23 cellular contexts compared by ENCODE assay signal in genomic region chr18:77486985-77487384, GRCh38.
"Had no signal": no experiment of that assay in that cellular context is flagged by ENCODE, and none has a peak within 500 bp of the region (broad histone marks: within the 10 kb centered on the region; RNA-seq: fewer than 3 reads in every experiment).

No MANE protein-coding gene starts in this region.

- H3K9ac ChIP-seq: parathyroid adenoma had no signal

- H3K9me3 Mint-ChIP-seq: activated CD4-positive, alpha-beta memory T cell treated with anti-CD3 and anti-CD28 coated beads, Interleukin-2, amount 10 ng/mL, durations not matched to agents 7 days and 5 days; activated naive CD8-positive, alpha-beta T cell treated with anti-CD3 and anti-CD28 coated beads, Interleukin-2, amount 10 ng/mL, durations not matched to agents 7 days and 5 days; activated T-helper 2 cell treated with anti-CD3 and anti-CD28 coated beads, Interferon-gamma antibody, Interleukin-2, Interleukin-4, amounts not matched to agents 10 μg/mL and 5 μg/mL and 100 μg/mL, durations not matched to agents 14 hours and 24 hours and 36 hours; central memory CD8-positive, alpha-beta T cell; natural killer cell treated with Interleukin-12 subunit alpha and Interleukin-12 subunit beta and Interleukin-15 and Interleukin-18, amount 100 ng/mL, for 72 hours had no signal

- H2AFZ ChIP-seq: parathyroid adenoma had no signal

- DNase-seq: activated CD4-positive, alpha-beta memory T cell treated with anti-CD3 and anti-CD28 coated beads, Interleukin-2, amount 10 ng/mL, durations not matched to agents 7 days and 5 days; activated CD4-positive, alpha-beta T cell treated with anti-CD3 and anti-CD28 coated beads for 48 hours; activated CD4-positive, CD25-positive, alpha-beta regulatory T cell; activated CD8-positive, alpha-beta memory T cell treated with anti-CD3 and anti-CD28 coated beads, Interleukin-2, amount 10 ng/mL, durations not matched to agents 7 days and 5 days; activated naive CD4-positive, alpha-beta T cell treated with Interleukin-2 at 50 U/mL for 16 hours; activated naive CD8-positive, alpha-beta T cell treated with anti-CD3 and anti-CD28 coated beads, Interleukin-2, amount 10 ng/mL, durations not matched to agents 7 days and 5 days; body of pancreas; effector memory CD4-positive, alpha-beta T cell; foreskin melanocyte; glutamatergic neuron; hypothalamus; islet precursor cell; sigmoid colon; stimulated activated naive CD4-positive, alpha-beta T cell; T1000; tibial artery had no signal

- ATAC-seq: activated CD8-positive, alpha-beta memory T cell treated with anti-CD3 and anti-CD28 coated beads, Interleukin-2, amount 10 ng/mL, durations not matched to agents 7 days and 5 days; body of pancreas; natural killer cell treated with Interleukin-12 subunit alpha and Interleukin-12 subunit beta and Interleukin-15 and Interleukin-18, amount 100 ng/mL, for 72 hours had no signal

- H3K27ac Mint-ChIP-seq: activated CD4-positive, alpha-beta memory T cell treated with anti-CD3 and anti-CD28 coated beads, Interleukin-2, amount 10 ng/mL, durations not matched to agents 7 days and 5 days; activated CD8-positive, alpha-beta memory T cell treated with anti-CD3 and anti-CD28 coated beads, Interleukin-2, amount 10 ng/mL, durations not matched to agents 7 days and 5 days; activated naive CD8-positive, alpha-beta T cell treated with anti-CD3 and anti-CD28 coated beads, Interleukin-2, amount 10 ng/mL, durations not matched to agents 7 days and 5 days; activated T-helper 2 cell treated with anti-CD3 and anti-CD28 coated beads, Interferon-gamma antibody, Interleukin-2, Interleukin-4, amounts not matched to agents 10 μg/mL and 5 μg/mL and 100 μg/mL, durations not matched to agents 14 hours and 24 hours and 36 hours; natural killer cell treated with Interleukin-12 subunit alpha and Interleukin-12 subunit beta and Interleukin-15 and Interleukin-18, amount 100 ng/mL, for 72 hours had no signal

- H3K36me3 ChIP-seq: neutrophil, sigmoid colon, tibial artery had no signal

- H3K27me3 ChIP-seq: body of pancreas, neutrophil, sigmoid colon, tibial artery had no signal

- H3K79me2 ChIP-seq: parathyroid adenoma had no signal

- H3K4me3 Mint-ChIP-seq: activated CD4-positive, alpha-beta memory T cell treated with anti-CD3 and anti-CD28 coated beads, Interleukin-2, amount 10 ng/mL, durations not matched to agents 7 days and 5 days; activated CD8-positive, alpha-beta memory T cell treated with anti-CD3 and anti-CD28 coated beads, Interleukin-2, amount 10 ng/mL, durations not matched to agents 7 days and 5 days; activated naive CD8-positive, alpha-beta T cell treated with anti-CD3 and anti-CD28 coated beads, Interleukin-2, amount 10 ng/mL, durations not matched to agents 7 days and 5 days; central memory CD8-positive, alpha-beta T cell; natural killer cell treated with Interleukin-12 subunit alpha and Interleukin-12 subunit beta and Interleukin-15 and Interleukin-18, amount 100 ng/mL, for 72 hours had no signal

- H3K9me3 ChIP-seq: body of pancreas, neutrophil had no signal

- H3K4me1 Mint-ChIP-seq: activated CD4-positive, alpha-beta memory T cell treated with anti-CD3 and anti-CD28 coated beads, Interleukin-2, amount 10 ng/mL, durations not matched to agents 7 days and 5 days; activated CD8-positive, alpha-beta memory T cell treated with anti-CD3 and anti-CD28 coated beads, Interleukin-2, amount 10 ng/mL, durations not matched to agents 7 days and 5 days; activated naive CD8-positive, alpha-beta T cell treated with anti-CD3 and anti-CD28 coated beads, Interleukin-2, amount 10 ng/mL, durations not matched to agents 7 days and 5 days; central memory CD8-positive, alpha-beta T cell had no signal

- H3K4me3 ChIP-seq: body of pancreas, lung, sigmoid colon, tibial artery had no signal

- H3K27ac ChIP-seq: body of pancreas, neutrophil, parathyroid adenoma, sigmoid colon, tibial artery had no signal

- FAIRE-seq: endothelial cell of umbilical vein had no signal

- H3K36me3 Mint-ChIP-seq: activated CD8-positive, alpha-beta memory T cell treated with anti-CD3 and anti-CD28 coated beads, Interleukin-2, amount 10 ng/mL, durations not matched to agents 7 days and 5 days; activated naive CD8-positive, alpha-beta T cell treated with anti-CD3 and anti-CD28 coated beads, Interleukin-2, amount 10 ng/mL, durations not matched to agents 7 days and 5 days; natural killer cell treated with Interleukin-12 subunit alpha and Interleukin-12 subunit beta and Interleukin-15 and Interleukin-18, amount 100 ng/mL, for 72 hours had no signal

- H3K4me1 ChIP-seq: parathyroid adenoma, sigmoid colon, tibial artery had no signal
